ENCODE assay signal across 8 cellular contexts in the genomic region with DNA sequence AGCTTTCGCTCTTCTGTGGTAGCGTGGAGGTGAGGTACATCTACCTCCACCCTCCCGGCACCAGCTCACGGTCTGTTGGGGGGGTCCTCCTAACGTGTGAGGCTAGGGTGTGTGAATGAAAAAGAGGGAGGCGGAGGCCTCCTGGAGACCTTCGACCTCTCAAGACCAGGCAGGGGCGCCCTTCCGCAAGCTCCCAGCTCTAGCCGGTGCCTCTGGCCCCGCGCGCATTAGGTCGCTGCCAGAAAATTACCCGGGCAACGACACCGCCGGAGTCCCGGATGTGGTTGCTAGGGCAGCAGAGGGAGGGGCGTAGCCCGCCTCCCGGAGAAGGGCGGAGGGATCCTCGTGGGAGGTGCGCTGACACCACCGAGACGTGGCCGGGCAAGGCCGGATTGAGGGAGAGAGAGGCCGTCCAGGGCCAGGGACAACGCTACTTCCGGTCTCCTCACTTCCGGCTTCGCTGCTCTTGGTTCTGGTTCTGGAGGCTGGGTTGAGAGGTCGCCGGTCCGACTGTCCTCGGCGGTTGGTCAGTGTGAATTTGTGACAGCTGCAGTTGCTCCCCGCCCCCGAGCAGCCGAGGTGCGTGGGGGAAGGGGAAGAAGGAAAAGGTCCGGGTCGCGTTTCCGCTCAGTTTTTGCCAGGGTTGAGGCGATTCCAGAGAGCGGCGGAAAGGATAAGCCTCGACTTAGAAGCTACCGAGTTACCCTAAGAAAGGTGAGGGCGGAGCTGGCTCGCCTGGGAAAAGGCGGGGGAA. TPM values are rescaled to one million over a fixed set of nuclear protein-coding genes. Genes with fewer than 3 reads are reported as not detected.
A peak's percentile ranks its signal among the peaks of the same experiment; 100 is the strongest.
DNase-seq lines count a peak whose midpoint lies in the region; ATAC-seq, FAIRE-seq and TF ChIP-seq lines count a peak whose summit lies in the region.

Gene ARFIP1 (plus strand): TSS at position 442 of the 754 bp plus-strand sequence. CDS start 49,680 bp downstream, outside the sequence.
Gene TIGD4 (minus strand): TSS at position 218 of the 754 bp plus-strand sequence. CDS start 8,726 bp downstream, outside the sequence.

- ATAC-seq in HG02840 (IDR thresholded peaks at IDR 0.05; ENCODE audit: low FRiP score, unreplicated experiment) = peak; percentile 94

- no peaks in the 10 kb centered on the region for H3K9me3 ChIP-seq in left ventricle myocardium inferior (replicated peaks)

- H3K4me1 ChIP-seq in left ventricle myocardium inferior (peaks cover 50% of the 10 kb centered on the region), urinary bladder (ENCODE audit: insufficient read depth) (no peaks in the 10 kb centered on the region)

- intact Hi-C loops in left ventricle myocardium inferior (cut with micrococcal nuclease) = no loop called here

- no peaks in the 10 kb centered on the region for H3K36me3 Mint-ChIP-seq in progenitor cell of endocrine pancreas (ENCODE audit: insufficient read depth)

- TF ChIP-seq CTCF in left ventricle myocardium inferior (IDR thresholded peaks at IDR 0.05; ENCODE audit: borderline replicate concordance) = peak; percentile 24
- TF ChIP-seq CTCF in progenitor cell of endocrine pancreas (IDR thresholded peaks at IDR 0.05; ENCODE audit: unreplicated experiment) = peak; percentile 44

- no peaks in the 10 kb centered on the region for H3K27me3 ChIP-seq in left ventricle myocardium inferior (ENCODE audit: low read depth)

- peak; percentile 100 for FAIRE-seq in GM12891 (lab: Jason Lieb, UNC)

- TF ChIP-seq POLR2A in GM12891 (IDR thresholded peaks at IDR 0.05; ENCODE audit: low read depth, low read length) = no peak

- H3K4me3 ChIP-seq in left ventricle myocardium inferior (peak within 1 kb of the TSS; percentile 86), urinary bladder (ENCODE audit: low read depth, low read length) (peak within 1 kb of the TSS; percentile 70)

- DNase-seq in GM12891 (ENCODE audit: insufficient read length, low spot score) = peak; percentile 78
- peak; percentile 92 for DNase-seq in NCI-H1436 (lab: John Stamatoyannopoulos, UW)
- DNase-seq in T follicular helper cell (ENCODE audit: low read depth) = peak; percentile 88
- peak; percentile 93 for DNase-seq in amniotic stem cell (lab: John Stamatoyannopoulos, UW)
- peak; percentile 97 for DNase-seq in left ventricle myocardium inferior
- DNase-seq in progenitor cell of endocrine pancreas (ENCODE audit: low spot score, unreplicated experiment) = peak; percentile 96

- H3K27ac ChIP-seq in left ventricle myocardium inferior (replicated peaks) = peak within 1 kb of the TSS; percentile 92
- H3K27ac ChIP-seq in urinary bladder (ENCODE audit: low read depth) = peak within 1 kb of the TSS; percentile 89

- under 1% methylated on average over 55 of the region's 55 CpGs for WGBS in urinary bladder

- H3K4me3 Mint-ChIP-seq in progenitor cell of endocrine pancreas (ENCODE audit: low read depth) = peak within 1 kb of the TSS; percentile 100

- peak within 1 kb of the TSS; percentile 100 for H3K27ac Mint-ChIP-seq in progenitor cell of endocrine pancreas

- H3K27me3 Mint-ChIP-seq in progenitor cell of endocrine pancreas = no peaks in the 10 kb centered on the region

- H3K9me3 Mint-ChIP-seq in progenitor cell of endocrine pancreas (ENCODE audit: low read depth) = no peaks in the 10 kb centered on the region

- H3K36me3 ChIP-seq in left ventricle myocardium inferior = no peaks in the 10 kb centered on the region
- H3K36me3 ChIP-seq in urinary bladder (ENCODE audit: insufficient read depth) = no peaks in the 10 kb centered on the region

- peaks cover 35% of the 10 kb centered on the region for H3K4me1 Mint-ChIP-seq in progenitor cell of endocrine pancreas (ENCODE audit: low read depth)

TF ChIP-seq in GM12891, 5 proteins besides CTCF, POLR2A, EP300 and RAD21:
- TF ChIP-seq TAF1 (IDR thresholded peaks at IDR 0.05; ENCODE audit: low read depth, low read length) (peak; percentile 70), SPI1 (IDR thresholded peaks at IDR 0.05; ENCODE audit: low read depth, low read length) (no peak), PAX5 (IDR thresholded peaks at IDR 0.05; ENCODE audit: insufficient read depth, low read length, severe bottlenecking) (no peak), POU2F2 (IDR thresholded peaks at IDR 0.05; ENCODE audit: low read depth, low read length) (0 out of 2 replicates have a peak, but pooled peaks have one; percentile 31), POLR2AphosphoS5 (IDR thresholded peaks at IDR 0.05; ENCODE audit: low read depth, low read length) (peak; percentile 73)

RNA-seq across cellular contexts. Expression of gene ARFIP1, which starts in this region (rescaled TPM):
- 8.5 TPM for polyA plus RNA-seq in GM12891 (2012; ENCODE audit: low read depth, missing spikeins)
- total RNA-seq in left ventricle myocardium inferior (13.2 TPM), progenitor cell of endocrine pancreas (31.7 and 32.6 TPM in 2 replicates), urinary bladder (64.6 TPM)
- polyA plus RNA-seq in urinary bladder = 23.4 TPM

RNA-seq across cellular contexts. Expression of gene TIGD4, which starts in this region (rescaled TPM):
- polyA plus RNA-seq in GM12891 (2012; ENCODE audit: low read depth, missing spikeins) = 0.22 TPM
- total RNA-seq in left ventricle myocardium inferior (0.22 TPM), progenitor cell of endocrine pancreas (2.5 and 3.3 TPM in 2 replicates), urinary bladder (2.9 TPM)
- 0.20 TPM for polyA plus RNA-seq in urinary bladder

Comparison
In these comparisons a context has a peak if more than half of its experiments do, and no peak if none do; other contexts are left out.
1. Peak in every context shown above with its lines: DNase-seq, ATAC-seq, H3K4me3 ChIP-seq and H3K27ac ChIP-seq.